ENCODE assay signal across 25 cellular contexts in the genomic region with DNA sequence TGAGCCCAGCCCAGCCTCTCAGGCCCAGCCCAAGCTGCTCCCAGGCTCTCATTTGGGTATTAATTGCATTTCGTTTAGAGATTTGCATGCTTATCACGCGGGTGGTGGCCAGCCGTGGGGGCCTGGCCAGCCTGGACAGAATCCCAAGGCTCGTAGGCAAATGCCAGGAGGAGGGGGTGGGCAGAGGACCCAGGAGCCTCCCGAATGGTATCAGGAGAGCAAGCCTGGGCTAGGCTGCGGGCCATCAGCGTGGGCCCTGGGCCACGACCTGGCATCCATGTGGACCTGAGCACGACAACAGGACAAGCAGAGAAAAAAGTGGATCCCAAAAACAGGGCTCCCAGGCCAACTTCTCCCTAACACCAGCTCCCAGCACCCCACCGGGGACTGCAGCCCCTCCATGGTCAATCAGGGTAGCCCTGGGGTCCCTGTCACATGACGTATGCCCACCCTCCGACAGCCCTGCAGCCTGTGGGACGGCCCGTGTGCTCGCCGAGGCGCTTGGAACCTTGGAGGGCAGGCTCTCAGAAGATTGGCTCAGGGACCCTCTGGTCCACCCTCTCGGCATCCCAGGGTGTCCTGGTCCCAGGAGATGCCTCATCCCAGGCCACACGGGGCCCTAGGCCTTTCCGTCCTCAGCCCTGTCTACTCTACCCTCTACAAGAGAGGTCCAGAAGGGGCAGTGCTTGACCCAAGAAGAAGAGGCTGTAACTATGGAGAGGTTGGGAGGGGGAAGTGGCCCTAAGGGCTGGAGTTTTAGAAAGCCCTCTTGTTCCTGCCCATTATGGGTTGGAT. TPM values are rescaled to one million over a fixed set of nuclear protein-coding genes. Genes with fewer than 3 reads are reported as not detected.
A peak's percentile ranks its signal among the peaks of the same experiment; 100 is the strongest.
DNase-seq lines count a peak whose midpoint lies in the region; ATAC-seq and TF ChIP-seq lines count a peak whose summit lies in the region.
"Had no signal": no experiment of that assay in that cellular context is flagged by ENCODE, and none has a peak within 500 bp of the region (broad histone marks: within the 10 kb centered on the region; RNA-seq: fewer than 3 reads in every experiment).

No MANE protein-coding gene starts in this region.

- 88% methylated on average over 4 of the region's 21 CpGs for WGBS in esophagus muscularis mucosa
- 86% methylated on average over 21 of the region's 21 CpGs for WGBS in prostate gland

- H3K36me3 ChIP-seq in esophagus muscularis mucosa (no peaks in the 10 kb centered on the region), prostate gland (no peaks in the 10 kb centered on the region)

- H3K27me3 ChIP-seq in esophagus muscularis mucosa (peaks cover 0 to 36% (median 0%) of the 10 kb centered on the region in 4 donors), prostate gland (replicated peaks; ENCODE audit: insufficient read depth) (no peaks in the 10 kb centered on the region)

- no peaks in the 10 kb centered on the region for H3K9me3 ChIP-seq in esophagus muscularis mucosa
- no peaks in the 10 kb centered on the region for H3K9me3 ChIP-seq in prostate gland

- peak overlapping the region in 2 of 3 donors; percentile 65 to 77 for H3K27ac Mint-ChIP-seq in IgD-negative memory B cell
- no peak overlapping the region for H3K27ac Mint-ChIP-seq in activated CD8-positive, alpha-beta T cell treated with anti-CD3 and anti-CD28 coated beads for 36 hours
- H3K27ac Mint-ChIP-seq: HFFc6 had no signal

- TF ChIP-seq CTCF in esophagus muscularis mucosa (IDR thresholded peaks at IDR 0.05) (no peak), prostate gland (IDR thresholded peaks at IDR 0.05) (no peak)
- no peak for TF ChIP-seq CTCF in activated CD8-positive, alpha-beta T cell treated with anti-CD3 and anti-CD28 coated beads for 36 hours (IDR thresholded peaks at IDR 0.05)

- H3K27ac ChIP-seq in esophagus muscularis mucosa (replicated peaks in 1 of 4) (no peak overlapping the region), prostate gland (no peak overlapping the region)
- H3K27ac ChIP-seq: C4-2B, SK-N-MC had no signal

- DNase-seq in AG20443 (ENCODE audit: low spot score) (peak; percentile 8), esophagus muscularis mucosa (ENCODE audit: extremely low spot score) (peak; percentile 85), prostate gland (ENCODE audit: low spot score) (peak; percentile 3), SKM-1 treated with dmso at 0.1 percent for 144 hours (lab: John Stamatoyannopoulos, UW; ENCODE audit: unreplicated experiment) (no peak), NCI-H1417 (lab: John Stamatoyannopoulos, UW) (no peak)
- DNase-seq in activated CD8-positive, alpha-beta T cell treated with anti-CD3 and anti-CD28 coated beads for 36 hours: no peak
- DNase-seq: DND-41; HFFc6; IMR-90; Karpas-422; NCI-H146; NCI-H2081 treated with DMSO at 0.1 percent for 48 hours; NCI-H446 treated with DMSO at 0.1 percent for 48 hours; NCI-H748 treated with DMSO at 0.1 percent for 48 hours; NK-92 treated with Interleukin-12 subunit alpha and Interleukin-12 subunit beta, amount 100 ng/mL, for 24 hours had no signal

- H3K27me3 Mint-ChIP-seq in IgD-negative memory B cell: peaks cover 2% of the 10 kb centered on the region
- no peaks in the 10 kb centered on the region for H3K27me3 Mint-ChIP-seq in activated CD8-positive, alpha-beta T cell treated with anti-CD3 and anti-CD28 coated beads for 36 hours

- TF ChIP-seq POLR2A in esophagus muscularis mucosa (IDR thresholded peaks at IDR 0.05; ENCODE audit: low read depth): no peak
- TF ChIP-seq POLR2A in prostate gland (IDR thresholded peaks at IDR 0.05): no peak

- intact Hi-C loops in esophagus muscularis mucosa (cut with DNase I) (no loop called here), prostate gland (cut with DNase I) (no loop called here)
- intact Hi-C loops in activated CD8-positive, alpha-beta T cell treated with anti-CD3 and anti-CD28 coated beads for 36 hours (cut with micrococcal nuclease): no loop called here

- CTCF ChIA-PET in activated CD8-positive, alpha-beta T cell treated with anti-CD3 and anti-CD28 coated beads for 36 hours (lab: Charles Lee): no interaction called here

- H3K36me3 Mint-ChIP-seq in IgD-negative memory B cell: peaks cover 1% of the 10 kb centered on the region
- H3K36me3 Mint-ChIP-seq in activated CD8-positive, alpha-beta T cell treated with anti-CD3 and anti-CD28 coated beads for 36 hours (ENCODE audit: low read depth): no peaks in the 10 kb centered on the region

- H3K4me3 ChIP-seq in esophagus muscularis mucosa (no peak overlapping the region), prostate gland (no peak overlapping the region)
- H3K4me3 ChIP-seq: SK-N-MC had no signal

- no peaks in the 10 kb centered on the region for H3K4me1 ChIP-seq in esophagus muscularis mucosa
- peaks cover 7% of the 10 kb centered on the region for H3K4me1 ChIP-seq in prostate gland (replicated peaks)

- TF ChIP-seq EP300 in esophagus muscularis mucosa (IDR thresholded peaks at IDR 0.05): no peak

- no peaks in the 10 kb centered on the region for H3K9me3 Mint-ChIP-seq in IgD-negative memory B cell
- no peaks in the 10 kb centered on the region for H3K9me3 Mint-ChIP-seq in activated CD8-positive, alpha-beta T cell treated with anti-CD3 and anti-CD28 coated beads for 36 hours
- H3K9me3 Mint-ChIP-seq: HFFc6 had no signal

- H3K4me1 Mint-ChIP-seq in IgD-negative memory B cell: peaks cover 15 to 19% (median 17%) of the 10 kb centered on the region in 3 donors
- H3K4me1 Mint-ChIP-seq in activated CD8-positive, alpha-beta T cell treated with anti-CD3 and anti-CD28 coated beads for 36 hours (ENCODE audit: low read depth): peaks cover 14% of the 10 kb centered on the region

- no peak for ATAC-seq in activated CD8-positive, alpha-beta T cell treated with anti-CD3 and anti-CD28 coated beads for 36 hours
- no peak for ATAC-seq in GM18870 (IDR thresholded peaks at IDR 0.05; ENCODE audit: unreplicated experiment)
- ATAC-seq: Right ventricle myocardium inferior had no signal

- POLR2A ChIA-PET in activated CD8-positive, alpha-beta T cell treated with anti-CD3 and anti-CD28 coated beads for 36 hours (lab: Charles Lee): no interaction called here

- H3K4me3 Mint-ChIP-seq in IgD-negative memory B cell: no peak overlapping the region
- H3K4me3 Mint-ChIP-seq in activated CD8-positive, alpha-beta T cell treated with anti-CD3 and anti-CD28 coated beads for 36 hours: no peak overlapping the region
- H3K4me3 Mint-ChIP-seq: HFFc6 had no signal

RNA-seq across cellular contexts. Expression of a gene that starts 8.8 kb away (rescaled TPM):
- 5.0 TPM for polyA plus RNA-seq in IgD-negative memory B cell
- under 1 TPM in 3 of 4 donors, not detected in 1; 0.32 to 0.83 (median 0.42) TPM for total RNA-seq in esophagus muscularis mucosa
- 1 to 10 TPM; 3.9 to 7.9 TPM for total RNA-seq in prostate gland
- total RNA-seq in activated CD8-positive, alpha-beta T cell treated with anti-CD3 and anti-CD28 coated beads for 36 hours: 1 to 10 TPM; 2.7 to 3.4 TPM
- total RNA-seq: A673, G401, HFFc6, HT1080, IMR-90, MCF 10A, OCI-LY7 had no signal
- polyA plus RNA-seq: IMR-90 had no signal

RNA-seq across cellular contexts. Expression of a gene that starts 40.1 kb away (rescaled TPM):
- 6.2 TPM for polyA plus RNA-seq in IgD-negative memory B cell
- 1 to 10 TPM in 1 of 4 donors, under 1 TPM in 2, not detected in 1; 0.29 to 1.2 (median 0.83) TPM for total RNA-seq in esophagus muscularis mucosa
- total RNA-seq in prostate gland: under 1 TPM in 1 of 2 donors, not detected in 1; 0.85 TPM
- 1 to 10 TPM; 2.1 to 2.2 TPM for total RNA-seq in activated CD8-positive, alpha-beta T cell treated with anti-CD3 and anti-CD28 coated beads for 36 hours
- total RNA-seq: A673, G401, HFFc6, IMR-90, MCF 10A had no signal
- polyA plus RNA-seq: IMR-90 had no signal

RNA-seq across cellular contexts. Expression of a gene that starts 40.2 kb away (rescaled TPM):
- 7.1 TPM for polyA plus RNA-seq in IgD-negative memory B cell
- 1 to 10 TPM in 2 of 4 donors, under 1 TPM in 1, not detected in 1; 0.52 to 3.5 (median 1.2) TPM for total RNA-seq in esophagus muscularis mucosa
- not detected for total RNA-seq in prostate gland
- total RNA-seq in activated CD8-positive, alpha-beta T cell treated with anti-CD3 and anti-CD28 coated beads for 36 hours: 1 to 10 TPM; 3.1 to 4.9 TPM
- total RNA-seq: A673, G401, HFFc6, IMR-90, MCF 10A had no signal

Comparison
In these comparisons a context has a peak if more than half of its experiments do, and no peak if none do; other contexts are left out.
1. DNase-seq: peak in AG20443 (single experiment), esophagus muscularis mucosa (single experiment) and prostate gland (single experiment); none in SKM-1 treated with dmso at 0.1 percent for 144 hours (single experiment), NCI-H1417 (0 of 3) and activated CD8-positive, alpha-beta T cell treated with anti-CD3 and anti-CD28 coated beads for 36 hours (single experiment).